In genomic region chr20:34473262-34473883, GRCh38 we compare ENCODE assay signal across 8 cellular contexts. TPM values are rescaled to one million over a fixed set of nuclear protein-coding genes. Genes with fewer than 3 reads are reported as not detected.
DNase-seq lines count a peak whose midpoint lies in the region; ATAC-seq and TF ChIP-seq lines count a peak whose summit lies in the region.

No MANE protein-coding gene starts in this region.

- intact Hi-C loops in CD4-positive, alpha-beta T cell (cut with DNase I, micrococcal nuclease), result loop anchor here in 1 of 2 experiments (1.0 kb wide), 1 partner anchor 161 kb away; no protein-coding TSS in a partner anchor
- intact Hi-C loops in naive thymus-derived CD4-positive, alpha-beta T cell (cut with micrococcal nuclease), result loop anchor here (1.0 kb wide), 1 partner anchor 161 kb away; no protein-coding TSS in a partner anchor

- H3K27me3 Mint-ChIP-seq in CD4-positive, alpha-beta T cell, result no peaks in the 10 kb centered on the region
- no peaks in the 10 kb centered on the region for H3K27me3 Mint-ChIP-seq in endodermal cell (ENCODE audit: insufficient read depth)
- no peaks in the 10 kb centered on the region for H3K27me3 Mint-ChIP-seq in naive thymus-derived CD4-positive, alpha-beta T cell

- no peak overlapping the region for H3K4me2 ChIP-seq in SK-N-SH

- no peaks in the 10 kb centered on the region for H3K9me3 Mint-ChIP-seq in CD4-positive, alpha-beta T cell
- peaks cover 24% of the 10 kb centered on the region for H3K9me3 Mint-ChIP-seq in endodermal cell
- peaks cover 0 to 1% (median 0%) of the 10 kb centered on the region in 11 donors for H3K9me3 Mint-ChIP-seq in naive thymus-derived CD4-positive, alpha-beta T cell

- H3K27ac Mint-ChIP-seq in CD4-positive, alpha-beta T cell, result no peak overlapping the region
- H3K27ac Mint-ChIP-seq in endodermal cell, result no peak overlapping the region
- no peak overlapping the region for H3K27ac Mint-ChIP-seq in naive thymus-derived CD4-positive, alpha-beta T cell

- H3K4me3 Mint-ChIP-seq in CD4-positive, alpha-beta T cell, result no peak overlapping the region
- H3K4me3 Mint-ChIP-seq in endodermal cell, result no peak overlapping the region
- no peak overlapping the region for H3K4me3 Mint-ChIP-seq in naive thymus-derived CD4-positive, alpha-beta T cell

- peaks cover 4% of the 10 kb centered on the region; the same call in 1 of the 2 replicates for H4K20me1 ChIP-seq in SK-N-SH (ENCODE audit: insufficient read depth)

- no peak for TF ChIP-seq EP300 in SK-N-SH (IDR thresholded peaks at IDR 0.05; ENCODE audit: borderline replicate concordance in 1 of 2, low read depth in 1 of 2, low read length in 1 of 2)

- no peaks in the 10 kb centered on the region for H3K27me3 ChIP-seq in CD4-positive, alpha-beta T cell (ENCODE audit: control insufficient read depth, insufficient read depth, low read length)
- no peaks in the 10 kb centered on the region for H3K27me3 ChIP-seq in SK-N-SH (ENCODE audit: insufficient read depth)
- no peaks in the 10 kb centered on the region for H3K27me3 ChIP-seq in endodermal cell (ENCODE audit: control insufficient read depth, insufficient read depth, low read length, poor library complexity, severe bottlenecking)
- no peaks in the 10 kb centered on the region for H3K27me3 ChIP-seq in naive thymus-derived CD4-positive, alpha-beta T cell (ENCODE audit: control insufficient read depth in 2 of 2, insufficient read depth in 2 of 2, low read length in 2 of 2)

- H3K36me3 Mint-ChIP-seq in CD4-positive, alpha-beta T cell (ENCODE audit: low read depth), result peaks cover 82% of the 10 kb centered on the region
- peaks cover 79% of the 10 kb centered on the region for H3K36me3 Mint-ChIP-seq in endodermal cell (ENCODE audit: low read depth)
- H3K36me3 Mint-ChIP-seq in naive thymus-derived CD4-positive, alpha-beta T cell, result peaks cover 0 to 47% (median 16%) of the 10 kb centered on the region in 5 donors

- no peak overlapping the region for H3K4me3 ChIP-seq in HFF-Myc (replicated peaks; ENCODE audit: low read depth, low read length)
- no peak overlapping the region for H3K4me3 ChIP-seq in SK-N-SH (ENCODE audit: low read depth in 2 of 2, low read length in 1 of 2)
- H3K4me3 ChIP-seq in endodermal cell (ENCODE audit: low read length), result no peak overlapping the region
- H3K4me3 ChIP-seq in naive thymus-derived CD4-positive, alpha-beta T cell (ENCODE audit: low read length), result no peak overlapping the region

- no peaks in the 10 kb centered on the region for H3K9me3 ChIP-seq in CD4-positive, alpha-beta T cell (ENCODE audit: control insufficient read depth, low read length)
- H3K9me3 ChIP-seq in SK-N-SH, result no peaks in the 10 kb centered on the region
- H3K9me3 ChIP-seq in endodermal cell (ENCODE audit: control insufficient read depth, low read length), result peaks cover 24% of the 10 kb centered on the region
- H3K9me3 ChIP-seq in naive thymus-derived CD4-positive, alpha-beta T cell (ENCODE audit: control insufficient read depth in 2 of 3, low read length in 3 of 3), result no peaks in the 10 kb centered on the region

- DNase-seq in CD4-positive, alpha-beta T cell, result peak in 6 of 10 experiments; percentile 3 to 19 (median 11)
- DNase-seq in HFF-Myc (ENCODE audit: extremely low read depth, low read depth) (peak; percentile 25), SK-N-SH (peak; percentile 73), endodermal cell (peak; percentile 87)
- DNase-seq in naive thymus-derived CD4-positive, alpha-beta T cell, result peak in 4 of 9 donors; percentile 8 to 33 (median 12)

- H3K36me3 ChIP-seq in SK-N-SH (replicated peaks in 1 of 2; ENCODE audit: control insufficient read depth in 1 of 2, insufficient read depth in 2 of 2, low read length in 1 of 2) (peaks cover 38 to 55% of the 10 kb centered on the region in 2 experiments), endodermal cell (ENCODE audit: control insufficient read depth, insufficient read depth, low read length) (peaks cover 74% of the 10 kb centered on the region)
- peaks cover 3 to 35% (median 14%) of the 10 kb centered on the region in 3 experiments for H3K36me3 ChIP-seq in naive thymus-derived CD4-positive, alpha-beta T cell (ENCODE audit: control insufficient read depth in 2 of 3, insufficient read depth in 3 of 3, low read length in 3 of 3)

- peaks cover 0 to 7% of the 10 kb centered on the region in 2 experiments; a peak in 2 of 4 replicates for H3K4me1 ChIP-seq in SK-N-SH (ENCODE audit: control insufficient read depth in 1 of 2, insufficient read depth in 2 of 2, low read depth in 1 of 2, low read length in 1 of 2)
- no peaks in the 10 kb centered on the region for H3K4me1 ChIP-seq in endodermal cell (ENCODE audit: control insufficient read depth, insufficient read depth, low read length)
- no peaks in the 10 kb centered on the region for H3K4me1 ChIP-seq in naive thymus-derived CD4-positive, alpha-beta T cell (ENCODE audit: control insufficient read depth in 2 of 2, insufficient read depth in 2 of 2, low read length in 2 of 2)

- no peaks in the 10 kb centered on the region for H3K9me2 ChIP-seq in SK-N-SH

- no peak for ATAC-seq in CD4-positive, alpha-beta T cell (ENCODE audit: poor library complexity)
- peak; percentile 57 for ATAC-seq in naive thymus-derived CD4-positive, alpha-beta T cell
- ATAC-seq in GM18870 (IDR thresholded peaks at IDR 0.05; ENCODE audit: unreplicated experiment) (no peak), HG02610 (IDR thresholded peaks at IDR 0.05; ENCODE audit: unreplicated experiment) (no peak), HG02798 (IDR thresholded peaks at IDR 0.05; ENCODE audit: poor library complexity, unreplicated experiment) (no peak)

- POLR2A ChIA-PET in CD4-positive, alpha-beta T cell (lab: Charles Lee), result no interaction called here
- POLR2A ChIA-PET in SK-N-SH (lab: Yijun Ruan, JAX), result no interaction called here
- POLR2A ChIA-PET in naive thymus-derived CD4-positive, alpha-beta T cell (lab: Charles Lee), result no interaction called here

- CTCF ChIA-PET in CD4-positive, alpha-beta T cell (lab: Charles Lee), result interaction anchor here (1.8 kb wide), 1 partner anchor 161 kb away, joined by 6 read pairs; no protein-coding TSS in a partner anchor
- CTCF ChIA-PET in SK-N-SH (lab: Yijun Ruan, JAX), result interaction anchor here (0.5 to 8.6 kb wide), 15 partner anchors 8 to 515 kb away, joined by 3 to 101 read pairs (median 4); no protein-coding TSS in a partner anchor
- CTCF ChIA-PET in naive thymus-derived CD4-positive, alpha-beta T cell (lab: Charles Lee), result interaction anchor here (1.7 kb wide), 1 partner anchor 161 kb away, joined by 8 read pairs; no protein-coding TSS in a partner anchor

- H3K27ac ChIP-seq in CD4-positive, alpha-beta T cell (ENCODE audit: low read depth, low read length), result no peak overlapping the region
- H3K27ac ChIP-seq in SK-N-SH (ENCODE audit: low read depth in 2 of 2, low read length in 1 of 2) (peak overlapping the region in 1 of 2 experiments; percentile 36; a peak in 1 of 4 replicates), endodermal cell (ENCODE audit: low read depth, low read length) (no peak overlapping the region)
- H3K27ac ChIP-seq in naive thymus-derived CD4-positive, alpha-beta T cell (ENCODE audit: low read depth, low read length), result no peak overlapping the region

- H3K4me1 Mint-ChIP-seq in CD4-positive, alpha-beta T cell (ENCODE audit: low read depth), result peaks cover 6% of the 10 kb centered on the region
- peaks cover 3% of the 10 kb centered on the region for H3K4me1 Mint-ChIP-seq in endodermal cell
- H3K4me1 Mint-ChIP-seq in naive thymus-derived CD4-positive, alpha-beta T cell, result peaks cover 0 to 9% (median 5%) of the 10 kb centered on the region in 7 donors

- peak; percentile 71 for TF ChIP-seq RAD21 in SK-N-SH (IDR thresholded peaks at IDR 0.05; ENCODE audit: low read length)

- H3F3A ChIP-seq in SK-N-SH (replicated peaks; ENCODE audit: insufficient read depth), result peaks cover 23% of the 10 kb centered on the region

- H3K9ac ChIP-seq in SK-N-SH (no peak overlapping the region), endodermal cell (ENCODE audit: extremely low read depth, low read length, poor library complexity, severe bottlenecking) (no peak overlapping the region)

- WGBS in SK-N-SH (ENCODE audit: low lambda C conversion rate), result 80% methylated on average over 5 of the region's 5 CpGs
- WGBS in endodermal cell (ENCODE audit: insufficient coverage in 1 of 2, insufficient read length in 1 of 2), 2 experiments, result 71 to 87% methylated on average over 1 to 5 of the region's 5 CpGs

- peaks cover 7% of the 10 kb centered on the region; the same call in 1 of the 2 replicates for H3K79me2 ChIP-seq in SK-N-SH (ENCODE audit: insufficient read depth)

- peak; percentile 9 for TF ChIP-seq CTCF in CD4-positive, alpha-beta T cell (IDR thresholded peaks at IDR 0.05)
- peak; percentile 54 for TF ChIP-seq CTCF in HFF-Myc (IDR thresholded peaks at IDR 0.05; ENCODE audit: low read depth, low read length, missing control alignments)
- TF ChIP-seq CTCF in SK-N-SH (IDR thresholded peaks at IDR 0.05), result peak; percentile 55
- peak; percentile 83 for TF ChIP-seq CTCF in endodermal cell (conservative IDR thresholded peaks at IDR 0.05)

- no peak overlapping the region for H2AFZ ChIP-seq in SK-N-SH (ENCODE audit: low read depth)

TF ChIP-seq in SK-N-SH, 30 proteins besides CTCF, POLR2A, EP300 and RAD21:
- no peak for TF ChIP-seq TCF12 (IDR thresholded peaks at IDR 0.05)
- no peak for TF ChIP-seq ZBTB33 (IDR thresholded peaks at IDR 0.05; ENCODE audit: borderline replicate concordance, low read depth)
- TF ChIP-seq SMC3 (IDR thresholded peaks at IDR 0.05; ENCODE audit: low read depth, low read length), result peak; percentile 60
- TF ChIP-seq MXI1 (IDR thresholded peaks at IDR 0.05; ENCODE audit: low read depth, low read length), result peak; percentile 41; the same call in 1 of the 2 replicates

RNA-seq across cellular contexts. Expression of gene DYNLRB1, which starts 42.8 kb away (rescaled TPM):
- 10 to 100 TPM; 38.3 to 40.3 TPM for total RNA-seq in CD4-positive, alpha-beta T cell
- polyA plus RNA-seq in SK-N-SH (2012; rRNA removed), result 298 and 402 TPM in 2 replicates
- polyA plus RNA-seq in SK-N-SH (2012; cell fraction: cytosol; rRNA removed), result 379 and 385 TPM in 2 replicates
- 112 and 116 TPM in 2 replicates for polyA plus RNA-seq in SK-N-SH (2012; cell fraction: nucleus; rRNA removed)
- 100 to 1,000 TPM; 194 to 213 TPM for total RNA-seq in endodermal cell
- 214 TPM for polyA plus RNA-seq in endodermal cell (2013, experiment 1 of 2)
- polyA plus RNA-seq in endodermal cell (2013, experiment 2 of 2), result 205 TPM
- total RNA-seq in naive thymus-derived CD4-positive, alpha-beta T cell, result 10 to 100 TPM; 45.9 to 91.9 (median 60.7) TPM
- polyA plus RNA-seq in naive thymus-derived CD4-positive, alpha-beta T cell, result 100 to 1,000 TPM; 246 to 275 TPM

Comparison
In these comparisons a context has a peak if more than half of its experiments do, and no peak if none do; other contexts are left out.
1. CTCF ChIP-seq: peak in every context shown above with its lines; median percentile 83 in endodermal cell; 55 in SK-N-SH; 54 in HFF-Myc; 9 in CD4-positive, alpha-beta T cell.